ENCODE assay signal across 1 cellular context in the genomic region with DNA sequence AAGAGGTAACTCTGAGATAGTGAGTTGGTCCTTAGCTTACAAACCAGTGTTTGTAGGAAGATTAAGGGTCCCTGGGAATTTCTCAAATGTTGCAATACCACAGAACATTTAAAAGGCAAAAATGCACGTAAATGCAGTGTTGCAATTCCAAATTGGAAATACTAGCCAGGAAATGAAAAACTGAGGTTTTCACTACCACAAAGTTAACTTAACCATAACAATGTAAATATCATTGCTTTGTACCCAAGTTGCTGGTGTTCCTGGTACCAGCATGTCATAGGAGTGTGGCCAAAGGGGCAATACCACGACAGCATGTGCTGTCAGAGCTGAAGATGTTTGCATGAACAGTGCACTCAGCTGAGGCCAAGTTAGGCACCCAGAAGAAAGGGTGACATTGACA.
TF ChIP-seq lines count a peak whose summit lies in the region.

No MANE protein-coding gene starts in this region.

TF ChIP-seq in HepG2, 621 proteins besides CTCF, POLR2A, EP300 and RAD21 (continued from another document):
- TF ChIP-seq, protein P1, sequence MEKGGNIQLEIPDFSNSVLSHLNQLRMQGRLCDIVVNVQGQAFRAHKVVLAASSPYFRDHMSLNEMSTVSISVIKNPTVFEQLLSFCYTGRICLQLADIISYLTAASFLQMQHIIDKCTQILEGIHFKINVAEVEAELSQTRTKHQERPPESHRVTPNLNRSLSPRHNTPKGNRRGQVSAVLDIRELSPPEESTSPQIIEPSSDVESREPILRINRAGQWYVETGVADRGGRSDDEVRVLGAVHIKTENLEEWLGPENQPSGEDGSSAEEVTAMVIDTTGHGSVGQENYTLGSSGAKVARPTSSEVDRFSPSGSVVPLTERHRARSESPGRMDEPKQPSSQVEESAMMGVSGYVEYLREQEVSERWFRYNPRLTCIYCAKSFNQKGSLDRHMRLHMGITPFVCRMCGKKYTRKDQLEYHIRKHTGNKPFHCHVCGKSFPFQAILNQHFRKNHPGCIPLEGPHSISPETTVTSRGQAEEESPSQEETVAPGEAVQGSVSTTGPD (CRISPR knock-in tag; IDR thresholded peaks at IDR 0.05), result peak; percentile 68
- TF ChIP-seq ZNF7 (CRISPR knock-in tag; IDR thresholded peaks at IDR 0.05) (peak; percentile 82), ZNF12 (CRISPR knock-in tag; IDR thresholded peaks at IDR 0.05) (no peak), CEBPB (IDR thresholded peaks at IDR 0.05; ENCODE audit: borderline replicate concordance, low read depth, low read length) (peak; percentile 84), RCOR2 (CRISPR knock-in tag; IDR thresholded peaks at IDR 0.05) (0 out of 2 replicates have a peak, but pooled peaks have one; percentile 26), RELA (CRISPR knock-in tag; IDR thresholded peaks at IDR 0.05) (peak; percentile 83; the same call in 1 of the 2 replicates), ISL2 (CRISPR knock-in tag; IDR thresholded peaks at IDR 0.05) (0 out of 2 replicates have a peak, but pooled peaks have one; percentile 29), KLF13 (CRISPR knock-in tag; IDR thresholded peaks at IDR 0.05) (no peak)
- TF ChIP-seq, protein P2, sequence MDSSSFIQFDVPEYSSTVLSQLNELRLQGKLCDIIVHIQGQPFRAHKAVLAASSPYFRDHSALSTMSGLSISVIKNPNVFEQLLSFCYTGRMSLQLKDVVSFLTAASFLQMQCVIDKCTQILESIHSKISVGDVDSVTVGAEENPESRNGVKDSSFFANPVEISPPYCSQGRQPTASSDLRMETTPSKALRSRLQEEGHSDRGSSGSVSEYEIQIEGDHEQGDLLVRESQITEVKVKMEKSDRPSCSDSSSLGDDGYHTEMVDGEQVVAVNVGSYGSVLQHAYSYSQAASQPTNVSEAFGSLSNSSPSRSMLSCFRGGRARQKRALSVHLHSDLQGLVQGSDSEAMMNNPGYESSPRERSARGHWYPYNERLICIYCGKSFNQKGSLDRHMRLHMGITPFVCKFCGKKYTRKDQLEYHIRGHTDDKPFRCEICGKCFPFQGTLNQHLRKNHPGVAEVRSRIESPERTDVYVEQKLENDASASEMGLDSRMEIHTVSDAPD (CRISPR knock-in tag; IDR thresholded peaks at IDR 0.05), result peak; percentile 53; the same call in 1 of the 2 replicates
TF ChIP-seq in HepG2: peak in this region for 8.
